ENCODE assay signal across 1 cellular context in genomic region chr15:100879461-100880138, GRCh38.
TF ChIP-seq lines count a peak whose summit lies in the region.

Gene ALDH1A3, plus strand, starts transcription at chr15:100879831. Its CDS starts 77 bp downstream, at chr15:100879908.

TF ChIP-seq in GM12878, 131 proteins besides CTCF, POLR2A, EP300 and RAD21 (continued from another document):
- TF ChIP-seq HSF1 (IDR thresholded peaks at IDR 0.05; ENCODE audit: low read depth, low read length) (no peak), JUND (IDR thresholded peaks at IDR 0.05; ENCODE audit: low read depth, low read length) (no peak), ESRRA (IDR thresholded peaks at IDR 0.05; ENCODE audit: low read length) (no peak), PML (IDR thresholded peaks at IDR 0.05; ENCODE audit: low read length) (no peak), NR2C2 (IDR thresholded peaks at IDR 0.05; ENCODE audit: borderline replicate concordance, control insufficient read depth, insufficient read length, low read depth) (no peak), CEBPZ (IDR thresholded peaks at IDR 0.05; ENCODE audit: low read depth, low read length) (no peak)
